23 cellular contexts compared by ENCODE assay signal in genomic region chr16:8752706-8753105, GRCh38.
"Had no signal": no experiment of that assay in that cellular context is flagged by ENCODE, and none has a peak within 500 bp of the region (broad histone marks: within the 10 kb centered on the region; RNA-seq: fewer than 3 reads in every experiment).

No MANE protein-coding gene starts in this region.

- H3K9me3 ChIP-seq: left ventricle myocardium inferior, mucosa of descending colon, ovary, prostate gland, thyroid gland, transverse colon, upper lobe of left lung, vagina had no signal

- H3K4me1 ChIP-seq: prostate gland, thyroid gland, transverse colon, upper lobe of left lung, vagina had no signal

- ATAC-seq: mucosa of descending colon; naive thymus-derived CD4-positive, alpha-beta T cell; natural killer cell treated with Interleukin-12 subunit alpha and Interleukin-12 subunit beta and Interleukin-15 and Interleukin-18, amount 100 ng/mL, for 72 hours; stimulated activated memory B cell treated with anti-CD40 and anti-IgM and Interleukin-4, amounts not matched to agents 10 μg/mL and 1 μg/mL and 100 μg/mL, for 72 hours; stimulated activated naive CD8-positive, alpha-beta T cell treated with anti-CD3 and anti-CD28 coated beads, Interleukin-15, amount 100 ng/mL, for 72 hours had no signal

- H3K4me3 ChIP-seq: left ventricle myocardium inferior, lung, mucosa of descending colon, ovary, prostate gland, smooth muscle cell, thyroid gland, transverse colon, upper lobe of left lung, vagina had no signal

- H3K27me3 ChIP-seq: ovary, thyroid gland, transverse colon, upper lobe of left lung, vagina had no signal

- DNase-seq: left ventricle myocardium inferior; mucosa of descending colon; naive thymus-derived CD4-positive, alpha-beta T cell; ovary; posterior cingulate gyrus; retina; right cardiac atrium; stimulated activated CD4-positive, alpha-beta T cell treated with anti-CD3 and anti-CD28 coated beads, Interleukin-1b, Interleukin-23, amount 100 ng/mL, for 48 hours; stimulated activated CD4-positive, alpha-beta T cell treated with anti-CD3 and anti-CD28 coated beads, Interleukin-2, amount 100 ng/mL, for 48 hours; stimulated activated CD4-positive, alpha-beta T cell treated with anti-CD3 and anti-CD28 coated beads, Interleukin-4, amount 100 ng/mL, for 4 hours; stimulated activated CD8-positive, alpha-beta memory T cell treated with anti-CD3 and anti-CD28 coated beads, Interleukin-4, amount 100 ng/mL, for 48 hours; stimulated activated naive CD4-positive, alpha-beta T cell treated with Interleukin-2 at 50 U/mL for 16 hours; stimulated activated naive CD8-positive, alpha-beta T cell treated with anti-CD3 and anti-CD28 coated beads, Interleukin-15, amount 100 ng/mL, for 72 hours; substantia nigra; thyroid gland; transverse colon; upper lobe of left lung had no signal

- H3K36me3 ChIP-seq: ovary, prostate gland, thyroid gland, transverse colon, upper lobe of left lung had no signal

- H3K4me2 ChIP-seq: smooth muscle cell had no signal

- H3K27ac ChIP-seq: left ventricle myocardium inferior, ovary, prostate gland, thyroid gland, transverse colon, upper lobe of left lung, vagina had no signal
